ENCODE assay signal across 6 cellular contexts in genomic region chr16:30194177-30194925, GRCh38. TPM values are rescaled to one million over a fixed set of nuclear protein-coding genes. Genes with fewer than 3 reads are reported as not detected.
DNase-seq lines count a peak whose midpoint lies in the region; ATAC-seq, FAIRE-seq and TF ChIP-seq lines count a peak whose summit lies in the region.
"Not testable (repeated sequence)": the region's sequence is repeated elsewhere in the genome, so short reads cannot be mapped to it uniquely, and the experiment has no call there.

No MANE protein-coding gene starts in this region.

- not testable (repeated sequence) for H3K4me1 Mint-ChIP-seq in activated naive CD8-positive, alpha-beta T cell treated with anti-CD3 and anti-CD28 coated beads, Interleukin-2, amount 50 U/mL, for 24 hours

- DNase-seq in HCT116 (ENCODE audit: low read depth, low spot score); HL-60 (ENCODE audit: low read depth in 1 of 2, low spot score in 1 of 2); iPS DF 6.9 (ENCODE audit: low read depth, low spot score); small intestine: not testable (repeated sequence)
- peak; percentile 5 for DNase-seq in activated naive CD8-positive, alpha-beta T cell treated with anti-CD3 and anti-CD28 coated beads, Interleukin-2, amount 50 U/mL, for 24 hours

- TF ChIP-seq RAD21 in HCT116 (IDR thresholded peaks at IDR 0.05; ENCODE audit: low read depth), result not testable (repeated sequence)

- WGBS in iPS DF 6.9 (ENCODE audit: insufficient coverage, insufficient read length), result no CpG with 5 or more reads among the region's 60 CpGs
- WGBS in small intestine, 3 donors, result 1 to 7% (median 5%) methylated on average over 13 to 18 of the region's 60 CpGs

- not testable (repeated sequence) for H3K27me3 Mint-ChIP-seq in activated naive CD8-positive, alpha-beta T cell treated with anti-CD3 and anti-CD28 coated beads, Interleukin-2, amount 50 U/mL, for 24 hours

- peak overlapping the region; percentile 37 to 39; a peak in 3 of 4 replicates for H3K4me3 ChIP-seq in HCT116 (replicated peaks in 1 of 2; ENCODE audit: low read depth in 1 of 2, low read length in 2 of 2)
- peak overlapping the region; percentile 44 for H3K4me3 ChIP-seq in HL-60 (replicated peaks; ENCODE audit: insufficient read depth, low read length)
- peak overlapping the region; percentile 12; the same call in 1 of the 2 replicates for H3K4me3 ChIP-seq in iPS DF 6.9 (ENCODE audit: low read length)
- peak overlapping the region in 1 of 2 donors; percentile 48 for H3K4me3 ChIP-seq in small intestine (ENCODE audit: low read depth in 1 of 2, low read length in 2 of 2)

- H3K27ac ChIP-seq in HCT116 (ENCODE audit: low read depth, low read length); HL-60 (replicated peaks); iPS DF 6.9 (ENCODE audit: low read length): not testable (repeated sequence)
- peak overlapping the region; percentile 65 to 81 for H3K27ac ChIP-seq in small intestine (ENCODE audit: low read depth in 1 of 2, low read length in 1 of 2)

- H3K36me3 ChIP-seq in HCT116 (ENCODE audit: control insufficient read depth in 1 of 2, insufficient read depth in 2 of 2, low read length in 2 of 2); iPS DF 6.9 (ENCODE audit: control insufficient read depth, insufficient read depth, low read length); small intestine (ENCODE audit: control insufficient read depth in 2 of 2, insufficient read depth in 2 of 2, low read length in 2 of 2): not testable (repeated sequence)

- POLR2A ChIA-PET in HCT116 (lab: Charles Lee), result not testable (repeated sequence)

- not testable (repeated sequence) for H4K20me1 ChIP-seq in HCT116 (ENCODE audit: insufficient read depth)

- H3K9ac ChIP-seq in HCT116 (ENCODE audit: low read length), result peak overlapping the region; percentile 41; the same call in 1 of the 2 replicates

- RAD21 ChIA-PET in HCT116 (lab: Charles Lee; ENCODE audit: low non-redundant PET in 1 of 2, low total read pairs in 2 of 2, uncharacterized antibody in 2 of 2, unreplicated experiment in 2 of 2), result not testable (repeated sequence)

- BruUV-seq in HCT116 (replicated peaks; lab: Mats Ljungman, UMichigan), result TSS peak; percentile 96

- H3K4me1 ChIP-seq in HCT116 (ENCODE audit: control insufficient read depth in 1 of 2, insufficient read depth in 2 of 2, low read length in 2 of 2); iPS DF 6.9 (ENCODE audit: control insufficient read depth, insufficient read depth, low read length); small intestine (ENCODE audit: control insufficient read depth in 2 of 2, insufficient read depth in 1 of 2, low read depth in 1 of 2, low read length in 1 of 2): not testable (repeated sequence)

- not testable (repeated sequence) for H3K9me2 ChIP-seq in HCT116 (ENCODE audit: insufficient read depth)

- H3K9me3 ChIP-seq in HCT116 (ENCODE audit: control insufficient read depth in 1 of 2, insufficient read depth in 1 of 2, low read depth in 1 of 2, low read length in 2 of 2); iPS DF 6.9 (ENCODE audit: control insufficient read depth, insufficient read depth, low read length); small intestine (ENCODE audit: control insufficient read depth, low read depth): not testable (repeated sequence)

- not testable (repeated sequence) for H3K9me3 Mint-ChIP-seq in activated naive CD8-positive, alpha-beta T cell treated with anti-CD3 and anti-CD28 coated beads, Interleukin-2, amount 50 U/mL, for 24 hours

- H2AFZ ChIP-seq in HCT116 (ENCODE audit: low read depth, low read length, poor library complexity, severe bottlenecking), result not testable (repeated sequence)

- not testable (repeated sequence) for TF ChIP-seq POLR2A in HCT116 (IDR thresholded peaks at IDR 0.05; ENCODE audit: borderline replicate concordance, extremely low read depth, insufficient read depth, insufficient read length)

- FAIRE-seq in small intestine (lab: Jason Lieb, UNC), result not testable (repeated sequence)

- H3K27ac Mint-ChIP-seq in activated naive CD8-positive, alpha-beta T cell treated with anti-CD3 and anti-CD28 coated beads, Interleukin-2, amount 50 U/mL, for 24 hours, result not testable (repeated sequence)

- not testable (repeated sequence) for H3K27me3 ChIP-seq in HCT116 (ENCODE audit: insufficient read depth, low read length); HL-60 (ENCODE audit: insufficient read depth, poor library complexity, severe bottlenecking); iPS DF 6.9 (ENCODE audit: control insufficient read depth, insufficient read depth, low read length); small intestine (ENCODE audit: control insufficient read depth in 2 of 2, insufficient read depth in 2 of 2, low read length in 2 of 2)

- ATAC-seq in GM18502 (IDR thresholded peaks at IDR 0.05; ENCODE audit: poor library complexity, unreplicated experiment) (peak; percentile 60), HCT116 (peak; percentile 78)
- ATAC-seq in activated naive CD8-positive, alpha-beta T cell treated with anti-CD3 and anti-CD28 coated beads, Interleukin-2, amount 50 U/mL, for 24 hours, result peak; percentile 78

- peak overlapping the region; percentile 47 for H3K4me2 ChIP-seq in HCT116 (ENCODE audit: low read length)

- intact Hi-C loops in HCT116 (cut with micrococcal nuclease), result not testable (repeated sequence)

- TF ChIP-seq CTCF in HCT116 (IDR thresholded peaks at IDR 0.05 in 2 of 3, conservative IDR thresholded peaks at IDR 0.05 in 1 of 3; ENCODE audit: borderline replicate concordance in 1 of 3, insufficient read depth in 1 of 3, low read depth in 2 of 3, low read length in 2 of 3); HL-60 (IDR thresholded peaks at IDR 0.05; ENCODE audit: insufficient read depth, low read length): not testable (repeated sequence)

- CTCF ChIA-PET in HCT116 (lab: Charles Lee), result not testable (repeated sequence)

- H3K36me3 Mint-ChIP-seq in activated naive CD8-positive, alpha-beta T cell treated with anti-CD3 and anti-CD28 coated beads, Interleukin-2, amount 50 U/mL, for 24 hours (ENCODE audit: low read depth), result not testable (repeated sequence)

- H3K4me3 Mint-ChIP-seq in activated naive CD8-positive, alpha-beta T cell treated with anti-CD3 and anti-CD28 coated beads, Interleukin-2, amount 50 U/mL, for 24 hours, result not testable (repeated sequence)

- H3K79me2 ChIP-seq in HCT116 (ENCODE audit: insufficient read depth, low read length), result not testable (repeated sequence)

RNA-seq across cellular contexts. Expression of gene SLX1A, which starts 0.7 kb away (rescaled TPM):
- 48.3 TPM for total RNA-seq in HCT116 (2021; ENCODE audit: unreplicated experiment)
- polyA plus RNA-seq in HCT116 (2012), result 63.9 and 72.2 TPM in 2 replicates
- 100 to 1,000 TPM in 2 of 3 donors, 10 to 100 TPM in 1; 77.2 to 318 (median 287) TPM for polyA plus RNA-seq in small intestine

RNA-seq across cellular contexts. Expression of gene BOLA2B, which starts 0.9 kb away (rescaled TPM):
- 180 TPM for total RNA-seq in HCT116 (2021; ENCODE audit: unreplicated experiment)
- 255 and 280 TPM in 2 replicates for polyA plus RNA-seq in HCT116 (2012)
- 100 to 1,000 TPM; 365 to 614 (median 391) TPM for polyA plus RNA-seq in small intestine

RNA-seq across cellular contexts. Expression of gene SULT1A3, which starts 4.7 kb away (rescaled TPM):
- total RNA-seq in HCT116 (2021; ENCODE audit: unreplicated experiment), result 23.5 TPM
- 16.6 and 17.6 TPM in 2 replicates for polyA plus RNA-seq in HCT116 (2012)
- 100 to 1,000 TPM in 2 of 3 donors, 10 to 100 TPM in 1; 43.0 to 376 (median 253) TPM for polyA plus RNA-seq in small intestine

RNA-seq across cellular contexts. Expression of gene CORO1A, which starts 10.9 kb away (rescaled TPM):
- 7.0 TPM for total RNA-seq in HCT116 (2021; ENCODE audit: unreplicated experiment)
- polyA plus RNA-seq in HCT116 (2012), result 2.7 and 3.7 TPM in 2 replicates
- polyA plus RNA-seq in small intestine, result 10 to 100 TPM; 27.3 to 65.7 (median 36.6) TPM

RNA-seq across cellular contexts. Expression of gene NPIPB13, which starts 53.9 kb away (rescaled TPM):
- 9.1 TPM for total RNA-seq in HCT116 (2021; ENCODE audit: unreplicated experiment)
- polyA plus RNA-seq in HCT116 (2012), result 2.7 and 3.7 TPM in 2 replicates
- 10 to 100 TPM in 1 of 3 donors, 1 to 10 TPM in 2; 2.7 to 11.4 (median 3.2) TPM for polyA plus RNA-seq in small intestine
